8 cellular contexts compared by ENCODE assay signal in genomic region chrX:53188763-53189162, GRCh38. TPM values are rescaled to one million over a fixed set of nuclear protein-coding genes. Genes with fewer than 3 reads are reported as not detected.
DNase-seq lines count a peak whose midpoint lies in the region; ATAC-seq lines count a peak whose summit lies in the region.
"Had no signal": no experiment of that assay in that cellular context is flagged by ENCODE, and none has a peak within 500 bp of the region (broad histone marks: within the 10 kb centered on the region; RNA-seq: fewer than 3 reads in every experiment).

No MANE protein-coding gene starts in this region.

- H3K27me3 Mint-ChIP-seq in activated CD4-positive, alpha-beta memory T cell treated with anti-CD3 and anti-CD28 coated beads for 36 hours = no peaks in the 10 kb centered on the region

- no peak overlapping the region for H3K4me3 Mint-ChIP-seq in activated CD4-positive, alpha-beta memory T cell treated with anti-CD3 and anti-CD28 coated beads for 36 hours

- peaks cover 24% of the 10 kb centered on the region for H3K4me1 Mint-ChIP-seq in activated CD4-positive, alpha-beta memory T cell treated with anti-CD3 and anti-CD28 coated beads for 36 hours (ENCODE audit: low read depth)

- peak; percentile 69 for DNase-seq in activated CD4-positive, alpha-beta memory T cell treated with anti-CD3 and anti-CD28 coated beads for 36 hours
- DNase-seq in stimulated activated CD4-positive, alpha-beta T cell treated with anti-CD3 and anti-CD28 coated beads, Interleukin-1b, Interleukin-23, amount 100 ng/mL, for 48 hours = peak; percentile 64
- DNase-seq in amygdala (lab: John Stamatoyannopoulos, UW) (no peak), NCI-H128 (lab: John Stamatoyannopoulos, UW; ENCODE audit: unreplicated experiment) (no peak), cerebellar nuclear complex (lab: John Stamatoyannopoulos, UW) (no peak)
- DNase-seq: NCI-H1436 had no signal

- ATAC-seq in GM19035 (IDR thresholded peaks at IDR 0.05; ENCODE audit: unreplicated experiment) (peak; percentile 77), HG02678 (IDR thresholded peaks at IDR 0.05; ENCODE audit: unreplicated experiment) (peak; percentile 77)

- peaks cover under 1% of the 10 kb centered on the region for H3K36me3 Mint-ChIP-seq in activated CD4-positive, alpha-beta memory T cell treated with anti-CD3 and anti-CD28 coated beads for 36 hours

- POLR2A ChIA-PET in activated CD4-positive, alpha-beta memory T cell treated with anti-CD3 and anti-CD28 coated beads for 36 hours (lab: Charles Lee) = no interaction called here

- H3K27ac Mint-ChIP-seq in activated CD4-positive, alpha-beta memory T cell treated with anti-CD3 and anti-CD28 coated beads for 36 hours = peak overlapping the region; percentile 54

- no peaks in the 10 kb centered on the region for H3K9me3 Mint-ChIP-seq in activated CD4-positive, alpha-beta memory T cell treated with anti-CD3 and anti-CD28 coated beads for 36 hours

- intact Hi-C loops in activated CD4-positive, alpha-beta memory T cell treated with anti-CD3 and anti-CD28 coated beads for 36 hours (cut with micrococcal nuclease) = loop anchor here (5.0 to 10.0 kb wide), 2 partner anchors 34 to 94 kb away; partner anchors contain the start of gene KANTR

- CTCF ChIA-PET in activated CD4-positive, alpha-beta memory T cell treated with anti-CD3 and anti-CD28 coated beads for 36 hours (lab: Charles Lee) = no interaction called here

RNA-seq across cellular contexts. Expression of gene KDM5C, which starts 36.2 kb away (rescaled TPM):
- 10 to 100 TPM; 77.6 to 86.0 TPM for total RNA-seq in activated CD4-positive, alpha-beta memory T cell treated with anti-CD3 and anti-CD28 coated beads for 36 hours

Comparison
In these comparisons a context has a peak if more than half of its experiments do, and no peak if none do; other contexts are left out.
1. DNase-seq: peak in activated CD4-positive, alpha-beta memory T cell treated with anti-CD3 and anti-CD28 coated beads for 36 hours (single experiment) and stimulated activated CD4-positive, alpha-beta T cell treated with anti-CD3 and anti-CD28 coated beads, Interleukin-1b, Interleukin-23, amount 100 ng/mL, for 48 hours (single experiment); none in amygdala (0 of 56), NCI-H128 (single experiment) and cerebellar nuclear complex (0 of 2).